Comparison of ENCODE assay signal across 26 cellular contexts in the genomic region with DNA sequence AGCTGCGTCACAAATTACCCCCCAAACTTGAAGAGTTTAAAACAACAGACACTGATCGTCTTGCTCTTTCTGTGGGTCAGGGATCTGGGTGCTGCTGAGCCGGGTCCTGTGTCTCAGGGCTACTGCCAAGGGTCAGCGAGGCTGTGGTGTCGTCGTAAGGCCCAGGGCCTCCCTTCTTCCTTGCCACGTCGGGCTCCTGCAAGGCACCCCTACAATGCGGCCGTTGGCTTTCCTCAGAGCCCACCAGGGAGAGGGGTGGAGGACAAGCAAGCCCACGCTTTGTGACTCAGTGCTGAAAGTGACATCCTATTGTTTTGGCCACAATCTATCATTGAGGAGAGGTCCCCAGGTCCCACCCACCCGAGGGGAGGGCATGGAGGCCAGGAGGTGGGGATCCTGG. TPM values are rescaled to one million over a fixed set of nuclear protein-coding genes. Genes with fewer than 3 reads are reported as not detected.
DNase-seq lines count a peak whose midpoint lies in the region; ATAC-seq and TF ChIP-seq lines count a peak whose summit lies in the region.
"Had no signal": no experiment of that assay in that cellular context is flagged by ENCODE, and none has a peak within 500 bp of the region (broad histone marks: within the 10 kb centered on the region; RNA-seq: fewer than 3 reads in every experiment).

No MANE protein-coding gene starts in this region.

- no peak overlapping the region for H3K27ac ChIP-seq in IMR-90 (ENCODE audit: insufficient read depth, low read length)
- H3K27ac ChIP-seq in ascending aorta = peak overlapping the region; percentile 93 to 96
- H3K27ac ChIP-seq in mesenchymal stem cell (ENCODE audit: low read length, poor library complexity, severe bottlenecking) = no peak overlapping the region
- peak overlapping the region; percentile 95 to 99 for H3K27ac ChIP-seq in thoracic aorta
- no peak overlapping the region for H3K27ac ChIP-seq in esophagus squamous epithelium
- H3K27ac ChIP-seq: BLaER1, GM23248, SK-N-MC had no signal

- H2AK5ac ChIP-seq in IMR-90 (ENCODE audit: low read depth, low read length) (peak overlapping the region; percentile 39; the same call in 1 of the 2 replicates), mesenchymal stem cell (ENCODE audit: low read length, severe bottlenecking) (no peak overlapping the region)

- H3K18ac ChIP-seq in IMR-90 (ENCODE audit: low read depth, low read length) = no peak overlapping the region
- H3K18ac ChIP-seq in mesenchymal stem cell (ENCODE audit: low read depth in 1 of 2, low read length in 2 of 2) = peak overlapping the region in 1 of 2 experiments; percentile 38

- intact Hi-C loops in IMR-90 (cut with micrococcal nuclease) (no loop called here), ascending aorta (cut with DNase I) (no loop called here), esophagus squamous epithelium (cut with DNase I) (no loop called here)

- H4K5ac ChIP-seq in IMR-90 (ENCODE audit: low read depth, low read length) = no peak overlapping the region

- POLR2A ChIA-PET in IMR-90 (lab: Charles Lee; ENCODE audit: unreplicated experiment) = no interaction called here

- ATAC-seq in IMR-90 (ENCODE audit: low read depth) (no peak), thoracic aorta (ENCODE audit: insufficient number of reproducible peaks, low FRiP score, low read depth) (no peak), HG03159 (IDR thresholded peaks at IDR 0.05; ENCODE audit: unreplicated experiment) (no peak)

- no peak overlapping the region for H2BK20ac ChIP-seq in IMR-90 (ENCODE audit: low read depth, low read length)

- H4K91ac ChIP-seq in IMR-90 (ENCODE audit: insufficient read depth, low read depth, low read length) (no peak overlapping the region), mesenchymal stem cell (ENCODE audit: low read length) (peak overlapping the region; percentile 19)

- H3K79me1 ChIP-seq in IMR-90 (ENCODE audit: low read depth in 1 of 2, low read length in 2 of 2) (no peaks in the 10 kb centered on the region), mesenchymal stem cell (replicated peaks; ENCODE audit: low read length, poor library complexity, severe bottlenecking) (no peaks in the 10 kb centered on the region)

- H3K4me2 ChIP-seq in IMR-90 (ENCODE audit: low read depth, low read length) = no peak overlapping the region
- no peak overlapping the region for H3K4me2 ChIP-seq in mesenchymal stem cell (ENCODE audit: low read length, poor library complexity, severe bottlenecking)
- H3K4me2 ChIP-seq: BLaER1 had no signal

- DNase-seq in IMR-90 (no peak), ascending aorta (ENCODE audit: low spot score in 2 of 2) (no peak), mesenchymal stem cell (no peak), thoracic aorta (ENCODE audit: low spot score) (no peak), esophagus squamous epithelium (lab: John Stamatoyannopoulos, UW) (no peak)
- no peak for DNase-seq in effector CD4-positive, alpha-beta T cell
- DNase-seq: CD4-positive, alpha-beta memory T cell; COR-L47; DMS53; GM23248; H7; NCI-H1092; NCI-H1417 treated with DMSO at 0.1 percent for 48 hours; NCI-H1694 treated with DMSO at 0.1 percent for 48 hours; NCI-H2081; NCI-H2227 treated with DMSO at 0.1 percent for 48 hours; NCI-H526 treated with DMSO at 0.1 percent for 48 hours; RPMI8226; SIG-M5 had no signal

- no peaks in the 10 kb centered on the region for H3K9me3 ChIP-seq in IMR-90 (ENCODE audit: control insufficient read depth, insufficient read depth, low read length)
- no peaks in the 10 kb centered on the region for H3K9me3 ChIP-seq in ascending aorta
- H3K9me3 ChIP-seq in mesenchymal stem cell (ENCODE audit: control insufficient read depth, low read length) = no peaks in the 10 kb centered on the region
- H3K9me3 ChIP-seq in thoracic aorta = no peaks in the 10 kb centered on the region
- no peaks in the 10 kb centered on the region for H3K9me3 ChIP-seq in esophagus squamous epithelium
- H3K9me3 ChIP-seq: BLaER1 had no signal

- no peak overlapping the region for H4K8ac ChIP-seq in IMR-90 (ENCODE audit: low read depth in 2 of 2, low read length in 2 of 2)
- no peak overlapping the region for H4K8ac ChIP-seq in mesenchymal stem cell (ENCODE audit: low read length)

- dilution Hi-C loops in IMR-90 (cut with HindIII; ENCODE audit: low sequenced_read_pairs, unreplicated experiment) = no loop called here

- H2BK15ac ChIP-seq in IMR-90 (ENCODE audit: low read depth, low read length) (no peak overlapping the region), mesenchymal stem cell (ENCODE audit: low read depth, poor library complexity, severe bottlenecking) (no peak overlapping the region)

- H2BK5ac ChIP-seq in IMR-90 (ENCODE audit: low read depth, low read length, poor library complexity, severe bottlenecking) (no peak overlapping the region), mesenchymal stem cell (ENCODE audit: low read depth, low read length, poor library complexity, severe bottlenecking) (no peak overlapping the region)

- H3K9ac ChIP-seq in IMR-90 (ENCODE audit: low read depth, low read length) (no peak overlapping the region), mesenchymal stem cell (ENCODE audit: low read length) (no peak overlapping the region)
- H3K9ac ChIP-seq: BLaER1, GM23248 had no signal

- no peak for TF ChIP-seq CTCF in IMR-90 (conservative IDR thresholded peaks at IDR 0.05; ENCODE audit: low read depth, low read length)
- TF ChIP-seq CTCF in ascending aorta (IDR thresholded peaks at IDR 0.05) = no peak
- no peak for TF ChIP-seq CTCF in thoracic aorta (IDR thresholded peaks at IDR 0.05)
- TF ChIP-seq CTCF in esophagus squamous epithelium (IDR thresholded peaks at IDR 0.05) = no peak

- 90% methylated on average over 2 of the region's 12 CpGs; no CpG with 5 or more reads in 1 of the 2 experiments for WGBS in IMR-90 (ENCODE audit: extremely low coverage in 2 of 2, insufficient read length in 1 of 2), 2 experiments
- 91% methylated on average over 12 of the region's 12 CpGs for WGBS in mesenchymal stem cell
- WGBS in esophagus squamous epithelium, 2 donors = 81 to 90% methylated on average over 8 to 11 of the region's 12 CpGs

- in situ Hi-C loops in IMR-90 (cut with MboI; ENCODE audit: low sequenced_read_pairs) = no loop called here

- H2AFZ ChIP-seq in IMR-90 (replicated peaks; ENCODE audit: low read length, poor library complexity) (no peak overlapping the region), mesenchymal stem cell (ENCODE audit: low read depth, low read length) (no peak overlapping the region)
- H2AFZ ChIP-seq: GM23248 had no signal

- TF ChIP-seq POLR2A in IMR-90 (IDR thresholded peaks at IDR 0.05; ENCODE audit: low read depth, low read length) (no peak), esophagus squamous epithelium (IDR thresholded peaks at IDR 0.05) (no peak)

- peaks cover 5% of the 10 kb centered on the region for H3K9me1 ChIP-seq in IMR-90 (ENCODE audit: insufficient read depth, low read length)

- no peak for TF ChIP-seq RAD21 in IMR-90 (IDR thresholded peaks at IDR 0.05; ENCODE audit: low read length)

- H2BK12ac ChIP-seq in mesenchymal stem cell (ENCODE audit: low read length in 2 of 2) = no peak overlapping the region

- H3K4me3 ChIP-seq in IMR-90 (ENCODE audit: insufficient read depth, low read depth, low read length) = no peak overlapping the region
- no peak overlapping the region for H3K4me3 ChIP-seq in ascending aorta
- no peak overlapping the region for H3K4me3 ChIP-seq in mesenchymal stem cell (ENCODE audit: insufficient read depth in 1 of 2, low read depth in 1 of 2, low read length in 2 of 2)
- no peak overlapping the region for H3K4me3 ChIP-seq in thoracic aorta
- no peak overlapping the region for H3K4me3 ChIP-seq in esophagus squamous epithelium
- H3K4me3 ChIP-seq: BLaER1, GM23248, SK-N-MC had no signal

- H2AK9ac ChIP-seq in IMR-90 (replicated peaks; ENCODE audit: low read depth, low read length, poor library complexity) = peak overlapping the region; percentile 55

- H3K4me1 ChIP-seq in IMR-90 (ENCODE audit: control insufficient read depth, insufficient read depth, low read length) (peaks cover 9% of the 10 kb centered on the region), ascending aorta (peaks cover 34 to 70% of the 10 kb centered on the region in 2 donors), mesenchymal stem cell (ENCODE audit: control insufficient read depth, insufficient read depth, low read depth, low read length) (peaks cover 2% of the 10 kb centered on the region), thoracic aorta (ENCODE audit: control insufficient read depth in 1 of 2, low read depth in 2 of 2) (peaks cover 49 to 89% of the 10 kb centered on the region in 2 donors), esophagus squamous epithelium (peaks cover 0 to 19% (median 7%) of the 10 kb centered on the region in 3 donors)
- H3K4me1 ChIP-seq: BLaER1 had no signal

- H2BK120ac ChIP-seq in IMR-90 (ENCODE audit: low read depth, low read length) = no peak overlapping the region
- H2BK120ac ChIP-seq in mesenchymal stem cell (ENCODE audit: low read depth, low read length) = no peak overlapping the region

- CTCF ChIA-PET in IMR-90 (lab: Yijun Ruan, JAX) = interaction anchor here (0.7 kb wide), 1 partner anchor 35 kb away, joined by 4 read pairs; no protein-coding TSS in a partner anchor

- H3K56ac ChIP-seq in IMR-90 (ENCODE audit: extremely low read depth, insufficient read depth, low read length) = no peak overlapping the region

- H4K20me1 ChIP-seq in IMR-90 (ENCODE audit: insufficient read depth, low read length) = no peaks in the 10 kb centered on the region
- H4K20me1 ChIP-seq: BLaER1 had no signal

- H3K36me3 ChIP-seq in IMR-90 (ENCODE audit: control insufficient read depth, insufficient read depth, low read length) (no peaks in the 10 kb centered on the region), ascending aorta (no peaks in the 10 kb centered on the region), mesenchymal stem cell (ENCODE audit: control insufficient read depth in 1 of 2, insufficient read depth in 2 of 2, low read depth in 1 of 2, low read length in 2 of 2) (no peaks in the 10 kb centered on the region), thoracic aorta (no peaks in the 10 kb centered on the region), esophagus squamous epithelium (no peaks in the 10 kb centered on the region)
- H3K36me3 ChIP-seq: BLaER1 had no signal

- H3K14ac ChIP-seq in IMR-90 (replicated peaks; ENCODE audit: low read depth, low read length) (no peak overlapping the region), mesenchymal stem cell (ENCODE audit: low read length in 2 of 2) (peak overlapping the region in 1 of 2 experiments; percentile 90)

- no peak overlapping the region for H3K4ac ChIP-seq in IMR-90 (ENCODE audit: low read depth, low read length)
- H3K4ac ChIP-seq in mesenchymal stem cell (ENCODE audit: low read depth in 1 of 2, low read length in 2 of 2) = no peak overlapping the region

- BruUV-seq in IMR-90 (replicated peaks; lab: Mats Ljungman, UMichigan) = no TSS peak

- H3K27me3 ChIP-seq in IMR-90 (ENCODE audit: control insufficient read depth, insufficient read depth, low read length) = no peaks in the 10 kb centered on the region
- H3K27me3 ChIP-seq in ascending aorta = no peaks in the 10 kb centered on the region
- H3K27me3 ChIP-seq in mesenchymal stem cell (ENCODE audit: control insufficient read depth in 1 of 2, insufficient read depth in 1 of 2, low read length in 2 of 2) = no peaks in the 10 kb centered on the region
- H3K27me3 ChIP-seq in thoracic aorta (replicated peaks; ENCODE audit: insufficient read depth) = no peaks in the 10 kb centered on the region
- H3K27me3 ChIP-seq in esophagus squamous epithelium = no peaks in the 10 kb centered on the region

- H3K23ac ChIP-seq in IMR-90 (ENCODE audit: low read depth, low read length) (no peak overlapping the region), mesenchymal stem cell (ENCODE audit: low read length in 2 of 2) (no peak overlapping the region)

RNA-seq across cellular contexts. Expression of a gene that starts 7.7 kb away (rescaled TPM):
- total RNA-seq in IMR-90 (2012; rRNA removed) = 43.6 and 52.2 TPM in 2 replicates
- 140 and 159 TPM in 2 replicates for polyA plus RNA-seq in IMR-90 (2012; rRNA removed)
- 157 and 164 TPM in 2 replicates for polyA plus RNA-seq in IMR-90 (2012; cell fraction: cytosol; rRNA removed)
- 95.1 and 141 TPM in 2 replicates for polyA plus RNA-seq in IMR-90 (2012; cell fraction: nucleus; rRNA removed; ENCODE audit: low replicate concordance)
- 641 TPM for total RNA-seq in ascending aorta
- polyA plus RNA-seq in mesenchymal stem cell (2013, experiment 1 of 2) = 112 TPM
- 108 TPM for polyA plus RNA-seq in mesenchymal stem cell (2013, experiment 2 of 2)
- total RNA-seq in thoracic aorta = 100 to 1,000 TPM; 731 to 997 TPM
- 10 to 100 TPM; 28.2 to 46.0 (median 29.4) TPM for total RNA-seq in esophagus squamous epithelium
- total RNA-seq: CD4-positive, alpha-beta memory T cell had no signal
- polyA plus RNA-seq: CD4-positive, alpha-beta memory T cell had no signal

RNA-seq across cellular contexts. Expression of a gene that starts 8.6 kb away (rescaled TPM):
- total RNA-seq in IMR-90 (2012; rRNA removed) = not detected in 2 replicates
- polyA plus RNA-seq in IMR-90 (2012; rRNA removed) = not detected in 2 replicates
- not detected in 2 replicates for polyA plus RNA-seq in IMR-90 (2012; cell fraction: cytosol; rRNA removed)
- polyA plus RNA-seq in IMR-90 (2012; cell fraction: nucleus; rRNA removed; ENCODE audit: low replicate concordance) = not detected in 2 replicates
- total RNA-seq in ascending aorta = not detected
- polyA plus RNA-seq in mesenchymal stem cell (2013, experiment 1 of 2) = not detected
- not detected for polyA plus RNA-seq in mesenchymal stem cell (2013, experiment 2 of 2)
- total RNA-seq in thoracic aorta = not detected
- total RNA-seq in esophagus squamous epithelium = not detected
- total RNA-seq: CD4-positive, alpha-beta memory T cell; Daoy; G401; GM23248; NCI-H460 had no signal
- polyA plus RNA-seq: AG04450; CD4-positive, alpha-beta memory T cell; GM23248 had no signal

RNA-seq across cellular contexts. Expression of a gene that starts 14.9 kb away (rescaled TPM):
- total RNA-seq in IMR-90 (2012; rRNA removed) = under 0.01 TPM in 1 of 2 replicates, not detected in the other
- polyA plus RNA-seq in IMR-90 (2012; rRNA removed) = 0.72 and 1.1 TPM in 2 replicates
- 0.08 and 0.45 TPM in 2 replicates for polyA plus RNA-seq in IMR-90 (2012; cell fraction: cytosol; rRNA removed)
- polyA plus RNA-seq in IMR-90 (2012; cell fraction: nucleus; rRNA removed; ENCODE audit: low replicate concordance) = 5.3 and 9.5 TPM in 2 replicates
- 5.7 TPM for total RNA-seq in ascending aorta
- polyA plus RNA-seq in mesenchymal stem cell (2013, experiment 1 of 2) = 0.32 TPM
- polyA plus RNA-seq in mesenchymal stem cell (2013, experiment 2 of 2) = 0.27 TPM
- total RNA-seq in thoracic aorta = 1 to 10 TPM; 2.4 to 7.5 TPM
- total RNA-seq in esophagus squamous epithelium = 1 to 10 TPM in 2 of 4 donors, under 1 TPM in 2; 0.44 to 1.1 (median 0.83) TPM

RNA-seq across cellular contexts. Expression of a gene that starts 56.5 kb away (rescaled TPM):
- total RNA-seq in IMR-90 (2012; rRNA removed) (1.4 and 2.8 TPM in 2 replicates), ascending aorta (not detected), thoracic aorta (under 1 TPM; 0.81 to 0.99 TPM), esophagus squamous epithelium (1 to 10 TPM in 1 of 4 donors, under 1 TPM in 3; 0.64 to 1.8 (median 0.78) TPM)
- 2.4 and 2.6 TPM in 2 replicates for polyA plus RNA-seq in IMR-90 (2012; rRNA removed)
- 0.44 and 0.71 TPM in 2 replicates for polyA plus RNA-seq in IMR-90 (2012; cell fraction: cytosol; rRNA removed)
- polyA plus RNA-seq in IMR-90 (2012; cell fraction: nucleus; rRNA removed; ENCODE audit: low replicate concordance) = 0.13 and 1.4 TPM in 2 replicates
- polyA plus RNA-seq in mesenchymal stem cell (2013, experiment 1 of 2) = 1.9 TPM
- 2.1 TPM for polyA plus RNA-seq in mesenchymal stem cell (2013, experiment 2 of 2)

Comparison
In these comparisons a context has a peak if more than half of its experiments do, and no peak if none do; other contexts are left out.
1. H3K27ac ChIP-seq: peak in ascending aorta (2 of 2) and thoracic aorta (2 of 2); none in IMR-90 (single experiment), mesenchymal stem cell (single experiment) and esophagus squamous epithelium (0 of 4).
2. RNA of a gene that starts 7.7 kb away (total RNA-seq): 731 to 997 TPM in thoracic aorta and 641 TPM in ascending aorta (single experiment); 43.6 to 52.2 TPM in IMR-90 and 28.2 to 46.0 TPM in esophagus squamous epithelium; every median in the first group is over 10 times any median in the second.